In the genomic region with DNA sequence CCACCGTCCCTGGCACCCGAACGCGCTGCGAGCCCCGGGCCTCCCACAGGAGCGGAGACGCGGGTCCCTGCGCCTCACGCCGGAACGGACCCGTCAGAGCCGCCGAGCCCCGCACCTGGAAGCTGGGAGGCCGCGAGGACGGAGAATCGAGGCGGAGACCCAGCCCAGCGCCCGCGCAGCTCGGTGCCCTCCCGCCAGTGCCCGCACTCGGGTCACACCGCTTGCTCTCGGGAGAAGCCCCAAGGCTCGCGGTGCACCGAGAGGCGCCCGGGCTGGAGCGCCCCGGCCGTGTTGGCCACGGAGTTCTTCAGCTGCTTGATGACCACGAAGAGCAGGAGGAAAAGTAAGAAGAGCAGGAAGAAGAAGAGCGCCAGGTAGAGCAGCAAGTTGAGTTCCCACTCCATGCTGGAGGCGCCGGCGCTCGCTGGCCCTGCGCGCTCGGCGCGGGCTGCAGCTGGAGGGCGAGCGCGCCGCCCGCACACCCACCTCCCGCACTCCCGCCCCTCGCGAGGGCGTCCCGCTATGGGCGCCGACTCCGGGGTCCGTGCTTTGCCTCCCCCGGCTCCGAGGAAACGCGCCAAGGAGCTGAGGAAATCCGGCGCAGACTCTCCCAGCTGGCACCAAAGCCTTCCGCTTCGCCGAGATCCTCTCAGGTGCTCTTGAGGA, we compare ENCODE assay signal across 8 cellular contexts. TPM values are rescaled to one million over a fixed set of nuclear protein-coding genes. Genes with fewer than 3 reads are reported as not detected.
A peak's percentile ranks its signal among the peaks of the same experiment; 100 is the strongest.
DNase-seq lines count a peak whose midpoint lies in the region; ATAC-seq and TF ChIP-seq lines count a peak whose summit lies in the region.

Gene SMIM43 (minus strand): TSS at position 463 of the 666 bp plus-strand sequence. CDS start 59 bp downstream, at position 404.

- no peaks in the 10 kb centered on the region for H3K36me3 ChIP-seq in esophagus (ENCODE audit: control insufficient read depth in 2 of 2, insufficient read depth in 2 of 2, low read length in 1 of 2)

- intact Hi-C loops in posterior vena cava (cut with DNase I), result no loop called here

- 2 to 4% methylated on average over 61 to 75 of the region's 75 CpGs for WGBS in esophagus, 2 donors

- peaks cover 0 to 11% of the 10 kb centered on the region in 2 donors for H3K27me3 ChIP-seq in esophagus (ENCODE audit: control insufficient read depth in 1 of 2, insufficient read depth in 2 of 2, low read length in 2 of 2)

- TF ChIP-seq CTCF in RWPE1 (conservative IDR thresholded peaks at IDR 0.05; ENCODE audit: low read depth) (no peak), omental fat pad (IDR thresholded peaks at IDR 0.05) (no peak)

- DNase-seq in ELF-1 (ENCODE audit: low read depth, low spot score) (peak; percentile 59), RWPE1 (ENCODE audit: low spot score) (peak; percentile 5), omental fat pad (ENCODE audit: low spot score) (no peak), Ammon's horn (ENCODE audit: low spot score) (no peak), posterior vena cava (ENCODE audit: low spot score) (no peak), LoVo (ENCODE audit: low spot score) (no peak)

- peak; percentile 76 for ATAC-seq in omental fat pad (ENCODE audit: low FRiP score)
- no peak for ATAC-seq in GM19467 (IDR thresholded peaks at IDR 0.05; ENCODE audit: unreplicated experiment)

- CTCF ChIA-PET in RWPE1 (lab: Yijun Ruan, JAX), result no interaction called here

- H3K4me1 ChIP-seq in esophagus (ENCODE audit: control insufficient read depth in 2 of 2, insufficient read depth in 2 of 2, low read length in 1 of 2), result peaks cover 4 to 8% of the 10 kb centered on the region in 2 donors

- POLR2A ChIA-PET in RWPE1 (lab: Yijun Ruan, JAX; ENCODE audit: low non-redundant PET), result no interaction called here

- no peak within 1 kb of the TSS for H3K27ac ChIP-seq in RWPE1
- no peak within 1 kb of the TSS for H3K27ac ChIP-seq in esophagus (ENCODE audit: low read depth in 2 of 2, low read length in 1 of 2)

- no peaks in the 10 kb centered on the region for H3K9me3 ChIP-seq in esophagus (ENCODE audit: control insufficient read depth in 2 of 2, insufficient read depth in 1 of 2, low read depth in 1 of 2, low read length in 1 of 2)

- H3K4me3 ChIP-seq in esophagus (ENCODE audit: low read depth in 1 of 2, low read length in 2 of 2), result peak within 1 kb of the TSS; percentile 45 to 51

RNA-seq across cellular contexts. Expression of gene SMIM43, which starts in this region (rescaled TPM):
- under 1 TPM in 1 of 2 donors, not detected in 1; 0.04 TPM for polyA plus RNA-seq in esophagus
- total RNA-seq in omental fat pad, result under 1 TPM in 2 of 4 donors, not detected in 2; 0.24 to 0.37 TPM
- not detected for total RNA-seq in posterior vena cava

Comparison
In these comparisons a context has a peak if more than half of its experiments do, and no peak if none do; other contexts are left out.
1. Peak in ATAC-seq in omental fat pad; RNA of the gene not detected or under 1 TPM.
2. DNase-seq: peak in ELF-1 (single experiment) and RWPE1 (single experiment); none in omental fat pad (single experiment), Ammon's horn (single experiment), posterior vena cava (single experiment) and LoVo (single experiment).